ENCODE assay signal across 10 cellular contexts in the genomic region with DNA sequence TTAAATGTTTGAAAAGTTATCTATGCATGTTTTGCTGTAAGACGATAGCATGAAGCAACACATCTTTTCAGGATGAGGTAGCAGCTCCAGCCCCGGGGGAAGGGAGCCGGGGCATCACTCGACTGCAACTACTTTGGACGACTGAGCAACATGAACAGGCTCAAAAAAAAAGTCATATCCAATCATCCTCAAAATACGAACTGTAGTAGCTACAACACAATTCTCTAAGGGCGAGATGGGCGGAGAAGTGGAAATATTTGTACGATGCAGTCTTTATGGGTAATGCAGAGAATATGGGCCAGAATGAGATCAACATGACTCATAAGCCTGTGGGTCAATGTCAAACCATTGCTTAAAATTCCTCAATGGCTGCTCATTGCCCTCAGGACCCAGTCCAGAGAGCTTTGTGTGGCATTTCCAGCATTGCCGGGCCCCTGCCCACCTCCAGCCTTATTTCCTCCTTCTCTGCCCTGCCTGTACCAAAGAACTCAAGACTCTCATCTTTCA. TPM values are rescaled to one million over a fixed set of nuclear protein-coding genes. Genes with fewer than 3 reads are reported as not detected.
DNase-seq lines count a peak whose midpoint lies in the region; ATAC-seq, FAIRE-seq and TF ChIP-seq lines count a peak whose summit lies in the region.
"Had no signal": no experiment of that assay in that cellular context is flagged by ENCODE, and none has a peak within 500 bp of the region (broad histone marks: within the 10 kb centered on the region; RNA-seq: fewer than 3 reads in every experiment).

No MANE protein-coding gene starts in this region.

- DNase-seq in HepG2 (ENCODE audit: low spot score) (peak; percentile 81), right lobe of liver (no peak), left cardiac atrium (peak; percentile 34), CD14-positive monocyte (ENCODE audit: low spot score) (no peak)
- no peak for DNase-seq in activated CD4-positive, alpha-beta T cell treated with anti-CD3 and anti-CD28 coated beads, Interleukin-2, amount 50 U/mL, for 1 hour
- no peak for DNase-seq in CD8-positive, alpha-beta memory T cell
- DNase-seq: BE2C had no signal

- TF ChIP-seq EP300 in HepG2 (IDR thresholded peaks at IDR 0.05; ENCODE audit: low read depth in 2 of 2, low read length in 2 of 2) (peak in 1 of 2 experiments; percentile 37; a peak in 1 of 4 replicates), HepG2 (CRISPR knock-in tag; IDR thresholded peaks at IDR 0.05; ENCODE audit: borderline replicate concordance) (0 out of 2 replicates have a peak, but pooled peaks have one; percentile 16)

- H3K27me3 ChIP-seq in HepG2 (ENCODE audit: control insufficient read depth in 1 of 2, insufficient read depth in 2 of 2, low read length in 2 of 2) (no peaks in the 10 kb centered on the region), right lobe of liver (no peaks in the 10 kb centered on the region)
- H3K27me3 ChIP-seq in CD8-positive, alpha-beta memory T cell (ENCODE audit: insufficient read depth, low read length, poor library complexity, severe bottlenecking) = no peaks in the 10 kb centered on the region
- H3K27me3 ChIP-seq: BE2C had no signal

- in situ Hi-C loops in HepG2 (cut with HindIII; ENCODE audit: extremely low pct_ligation_motif_present, low pct_unique_long_range_greater_than_20kb) = no loop called here

- no peaks in the 10 kb centered on the region for H4K20me1 ChIP-seq in HepG2 (ENCODE audit: insufficient read depth, low read length)

- H3K36me3 ChIP-seq in HepG2 (replicated peaks in 1 of 2; ENCODE audit: control insufficient read depth in 1 of 2, insufficient read depth in 2 of 2, low read length in 2 of 2) = no peaks in the 10 kb centered on the region
- H3K36me3 ChIP-seq in right lobe of liver = no peaks in the 10 kb centered on the region
- no peaks in the 10 kb centered on the region for H3K36me3 ChIP-seq in CD8-positive, alpha-beta memory T cell (ENCODE audit: insufficient read depth, low read length)
- H3K36me3 ChIP-seq: BE2C had no signal

- WGBS in HepG2 (ENCODE audit: low lambda C conversion rate) = 5% methylated on average over 10 of the region's 10 CpGs
- 85% methylated on average over 9 of the region's 10 CpGs for WGBS in right lobe of liver (ENCODE audit: insufficient coverage, low coverage, low lambda C conversion rate, missing lambda C conversion rate)

- H3K27me3 Mint-ChIP-seq in CD14-positive monocyte (ENCODE audit: low read depth in 3 of 3) = peaks cover 0 to 4% (median 1%) of the 10 kb centered on the region in 3 donors
- H3K27me3 Mint-ChIP-seq in CD8-positive, alpha-beta memory T cell = no peaks in the 10 kb centered on the region

- no peak for TF ChIP-seq CTCF in HepG2 (CRISPR knock-in tag; IDR thresholded peaks at IDR 0.05)
- no peak for TF ChIP-seq CTCF in right lobe of liver (IDR thresholded peaks at IDR 0.05)
- no peak for TF ChIP-seq CTCF in WI38 (IDR thresholded peaks at IDR 0.05; ENCODE audit: low read depth, low read length)
- TF ChIP-seq CTCF in CD14-positive monocyte (IDR thresholded peaks at IDR 0.05) = no peak

- no peaks in the 10 kb centered on the region for H3K36me3 Mint-ChIP-seq in CD14-positive monocyte
- no peaks in the 10 kb centered on the region for H3K36me3 Mint-ChIP-seq in CD8-positive, alpha-beta memory T cell

- intact Hi-C loops in HepG2 (cut with micrococcal nuclease; ENCODE audit: unreplicated experiment) (no loop called here), right lobe of liver (cut with DNase I) (no loop called here), left cardiac atrium (cut with DNase I) (no loop called here), CD14-positive monocyte (cut with micrococcal nuclease) (no loop called here)

- no peak overlapping the region for H3K4me3 Mint-ChIP-seq in CD14-positive monocyte
- no peak overlapping the region for H3K4me3 Mint-ChIP-seq in CD8-positive, alpha-beta memory T cell

- CTCF ChIA-PET in HepG2 (lab: Yijun Ruan, JAX; ENCODE audit: low intra/inter-chr PET ratio, low total read pairs) = no interaction called here
- CTCF ChIA-PET in CD8-positive, alpha-beta memory T cell (lab: Charles Lee) = no interaction called here

- H3K27ac ChIP-seq in HepG2 (ENCODE audit: extremely low read length, insufficient read depth, low read length) = no peak overlapping the region
- H3K27ac ChIP-seq in right lobe of liver = no peak overlapping the region
- H3K27ac ChIP-seq in CD8-positive, alpha-beta memory T cell (ENCODE audit: low read depth, low read length) = no peak overlapping the region

- no peaks in the 10 kb centered on the region for H3K9me3 ChIP-seq in HepG2 (ENCODE audit: low read length)
- no peaks in the 10 kb centered on the region for H3K9me3 ChIP-seq in right lobe of liver
- no peaks in the 10 kb centered on the region for H3K9me3 ChIP-seq in CD8-positive, alpha-beta memory T cell (ENCODE audit: low read length)
- H3K9me3 ChIP-seq: BE2C had no signal

- no peak overlapping the region for H2AFZ ChIP-seq in HepG2 (ENCODE audit: low read length)

- H3K4me1 Mint-ChIP-seq in CD14-positive monocyte = peaks cover 4% of the 10 kb centered on the region
- no peaks in the 10 kb centered on the region for H3K4me1 Mint-ChIP-seq in CD8-positive, alpha-beta memory T cell

- no peak overlapping the region for H3K27ac Mint-ChIP-seq in CD14-positive monocyte
- no peak overlapping the region for H3K27ac Mint-ChIP-seq in CD8-positive, alpha-beta memory T cell

- peak; percentile 82 for ATAC-seq in HepG2
- ATAC-seq in right lobe of liver = no peak
- peak in 1 of 2 donors; percentile 93 for ATAC-seq in left cardiac atrium
- ATAC-seq in HG03521 (IDR thresholded peaks at IDR 0.05; ENCODE audit: unreplicated experiment) = no peak

- no peak for FAIRE-seq in HepG2 (lab: Jason Lieb, UNC)
- FAIRE-seq: GM12892 had no signal

- no peak overlapping the region for H3K4me3 ChIP-seq in HepG2 (replicated peaks in 1 of 3; ENCODE audit: insufficient read depth in 1 of 3, low read depth in 2 of 3, low read length in 3 of 3)
- H3K4me3 ChIP-seq in right lobe of liver = no peak overlapping the region
- peak overlapping the region; percentile 45 for H3K4me3 ChIP-seq in WI38 (ENCODE audit: low read depth, low read length)
- no peak overlapping the region for H3K4me3 ChIP-seq in CD8-positive, alpha-beta memory T cell (ENCODE audit: low read length)

- no peak overlapping the region for H3K9ac ChIP-seq in HepG2 (ENCODE audit: insufficient read depth, low read depth, low read length)

- H3K4me1 ChIP-seq in HepG2 (ENCODE audit: insufficient read depth, low read length) (peaks cover 11% of the 10 kb centered on the region), right lobe of liver (no peaks in the 10 kb centered on the region)
- no peaks in the 10 kb centered on the region for H3K4me1 ChIP-seq in CD8-positive, alpha-beta memory T cell (ENCODE audit: insufficient read depth, low read length)
- H3K4me1 ChIP-seq: BE2C had no signal

- H3K9me3 Mint-ChIP-seq in CD14-positive monocyte = no peaks in the 10 kb centered on the region
- no peaks in the 10 kb centered on the region for H3K9me3 Mint-ChIP-seq in CD8-positive, alpha-beta memory T cell

- peak overlapping the region; percentile 36; the same call in 1 of the 2 replicates for H3K4me2 ChIP-seq in HepG2 (ENCODE audit: low read depth, low read length)

- TF ChIP-seq POLR2A in HepG2 (IDR thresholded peaks at IDR 0.05; ENCODE audit: insufficient read depth in 1 of 2, low read depth in 2 of 2, low read length in 2 of 2) (no peak), right lobe of liver (IDR thresholded peaks at IDR 0.05) (no peak)

- POLR2A ChIA-PET in HepG2 (lab: Yijun Ruan, JAX) = interaction anchor here (0.7 kb wide), 1 partner anchor 18 kb away, joined by 4 read pairs; no protein-coding TSS in a partner anchor
- POLR2A ChIA-PET in CD8-positive, alpha-beta memory T cell (lab: Charles Lee) = interaction anchor here (0.5 kb wide), 1 partner anchor 76 kb away, joined by 5 read pairs; no protein-coding TSS in a partner anchor

- H3K79me2 ChIP-seq in HepG2 (ENCODE audit: insufficient read depth, low read length) = no peaks in the 10 kb centered on the region

- no peak for TF ChIP-seq RAD21 in HepG2 (CRISPR knock-in tag; IDR thresholded peaks at IDR 0.05)

- BruUV-seq in HepG2 (replicated peaks; lab: Mats Ljungman, UMichigan) = no TSS peak

TF ChIP-seq in HepG2, 621 proteins besides CTCF, POLR2A, EP300 and RAD21 (continues in another document):
- TF ChIP-seq BCL6 (CRISPR knock-in tag; IDR thresholded peaks at IDR 0.05) (0 out of 2 replicates have a peak, but pooled peaks have one; percentile 28), HNRNPH1 (optimal IDR thresholded peaks at IDR 0.05; ENCODE audit: low read depth, low read length) (no peak)

RNA-seq across cellular contexts. Expression of a gene that starts 17.7 kb away (rescaled TPM):
- total RNA-seq in HepG2 (2016; rRNA removed; fragmentation: Illumina TruSeq; extraction: Trizol) (24.3 and 29.3 TPM in 2 replicates), right lobe of liver (1 to 10 TPM; 2.5 to 6.8 (median 4.0) TPM), left cardiac atrium (10 to 100 TPM; 14.3 to 17.9 TPM)
- 9.8 and 12.5 TPM in 2 replicates for total RNA-seq in HepG2 (2016; cell fraction: cytosol; rRNA removed; fragmentation: Illumina TruSeq; extraction: Trizol; ENCODE audit: low read depth)
- 23.1 and 28.2 TPM in 2 replicates for total RNA-seq in HepG2 (2016; cell fraction: insoluble cytoplasmic fraction; rRNA removed; fragmentation: Illumina TruSeq; extraction: Trizol)
- 16.9 and 17.9 TPM in 2 replicates for total RNA-seq in HepG2 (2016; cell fraction: membrane; rRNA removed; fragmentation: Illumina TruSeq; extraction: Trizol)
- 23.0 and 24.2 TPM in 2 replicates for total RNA-seq in HepG2 (2016; cell fraction: nucleus; rRNA removed; fragmentation: Illumina TruSeq; extraction: Trizol)
- polyA plus RNA-seq in HepG2 (2011; rRNA removed) (12.9 and 14.9 TPM in 2 replicates), CD14-positive monocyte (1 to 10 TPM; 2.2 to 4.5 TPM)
- 6.7 and 10.4 TPM in 2 replicates for polyA plus RNA-seq in HepG2 (2011; cell fraction: cytosol; rRNA removed)
- polyA plus RNA-seq in HepG2 (2011; cell fraction: nucleus; rRNA removed) = 10.2 and 12.2 TPM in 2 replicates
- 13.3 and 15.9 TPM in 2 replicates for polyA plus RNA-seq in HepG2 (2012)
- 1.3 and 1.5 TPM in 2 replicates for polyA plus RNA-seq in HepG2 (2016; cell fraction: cytosol; fragmentation: Illumina TruSeq; extraction: Trizol; ENCODE audit: low read depth)
- polyA plus RNA-seq in HepG2 (2016; cell fraction: insoluble cytoplasmic fraction; fragmentation: Illumina TruSeq; extraction: Trizol; ENCODE audit: low read depth) = 20.3 and 21.2 TPM in 2 replicates
- 5.1 and 5.8 TPM in 2 replicates for polyA plus RNA-seq in HepG2 (2016; cell fraction: membrane; fragmentation: Illumina TruSeq; extraction: Trizol; ENCODE audit: low read depth)
- 24.6 and 25.3 TPM in 2 replicates for polyA plus RNA-seq in HepG2 (2016; cell fraction: nucleus; fragmentation: Illumina TruSeq; extraction: Trizol; ENCODE audit: insufficient read depth, low read depth)
- polyA minus RNA-seq in HepG2 (2011; rRNA and poly(A)+ RNA removed; ENCODE audit: low replicate concordance) = 16.0 and 18.1 TPM in 2 replicates
- 14.9 and 18.5 TPM in 2 replicates for polyA minus RNA-seq in HepG2 (2011; cell fraction: cytosol; rRNA and poly(A)+ RNA removed)
- 28.2 and 34.3 TPM in 2 replicates for polyA minus RNA-seq in HepG2 (2011; cell fraction: nucleus; rRNA and poly(A)+ RNA removed)
- 10 to 100 TPM; 18.9 to 19.0 TPM for total RNA-seq in CD8-positive, alpha-beta memory T cell
- 7.8 TPM for polyA plus RNA-seq in CD8-positive, alpha-beta memory T cell

Comparison
In these comparisons a context has a peak if more than half of its experiments do, and no peak if none do; other contexts are left out.
1. DNase-seq: peak in HepG2 (single experiment) and left cardiac atrium (single experiment); none in right lobe of liver (0 of 3), activated CD4-positive, alpha-beta T cell treated with anti-CD3 and anti-CD28 coated beads, Interleukin-2, amount 50 U/mL, for 1 hour (single experiment), CD14-positive monocyte (single experiment) and CD8-positive, alpha-beta memory T cell (0 of 5).